In genomic region chr6:113763883-113764282, GRCh38 we compare ENCODE assay signal across 10 cellular contexts.
DNase-seq lines count a peak whose midpoint lies in the region; ATAC-seq and TF ChIP-seq lines count a peak whose summit lies in the region.
"Had no signal": no experiment of that assay in that cellular context is flagged by ENCODE, and none has a peak within 500 bp of the region (broad histone marks: within the 10 kb centered on the region; RNA-seq: fewer than 3 reads in every experiment).

No MANE protein-coding gene starts in this region.

- H3K9me3 Mint-ChIP-seq in activated naive CD4-positive, alpha-beta T cell treated with anti-CD3 and anti-CD28 coated beads for 36 hours: no peaks in the 10 kb centered on the region
- H3K9me3 Mint-ChIP-seq in naive thymus-derived CD8-positive, alpha-beta T cell: peaks cover 0 to 2% (median 0%) of the 10 kb centered on the region in 9 donors

- H3K4me3 Mint-ChIP-seq in activated naive CD4-positive, alpha-beta T cell treated with anti-CD3 and anti-CD28 coated beads for 36 hours: no peak overlapping the region
- no peak overlapping the region for H3K4me3 Mint-ChIP-seq in naive thymus-derived CD8-positive, alpha-beta T cell
- H3K4me3 Mint-ChIP-seq: neural crest cell had no signal

- peak; percentile 34 for ATAC-seq in HG03060 (IDR thresholded peaks at IDR 0.05; ENCODE audit: low read depth, unreplicated experiment)
- no peak for ATAC-seq in naive thymus-derived CD8-positive, alpha-beta T cell

- intact Hi-C loops in activated naive CD4-positive, alpha-beta T cell treated with anti-CD3 and anti-CD28 coated beads for 36 hours (cut with micrococcal nuclease): loop anchor here (5.0 kb wide), 1 partner anchor 132 kb away; no protein-coding TSS in a partner anchor
- intact Hi-C loops in spleen (cut with DNase I; ENCODE audit: low total_unique reads): no loop called here

- H3K36me3 Mint-ChIP-seq in activated naive CD4-positive, alpha-beta T cell treated with anti-CD3 and anti-CD28 coated beads for 36 hours (ENCODE audit: low read depth): no peaks in the 10 kb centered on the region
- no peaks in the 10 kb centered on the region for H3K36me3 Mint-ChIP-seq in naive thymus-derived CD8-positive, alpha-beta T cell

- H3K27ac ChIP-seq in spleen: peak overlapping the region in 7 of 8 donors; percentile 54 to 89 (median 69)
- H3K27ac ChIP-seq in tibial nerve: no peak overlapping the region
- H3K27ac ChIP-seq: C4-2B had no signal

- TF ChIP-seq EP300 in tibial nerve (IDR thresholded peaks at IDR 0.05): no peak

- H3K4me3 ChIP-seq in spleen: peak overlapping the region in 1 of 8 donors; percentile 9
- no peak overlapping the region for H3K4me3 ChIP-seq in tibial nerve

- peaks cover 2% of the 10 kb centered on the region for H3K4me1 Mint-ChIP-seq in activated naive CD4-positive, alpha-beta T cell treated with anti-CD3 and anti-CD28 coated beads for 36 hours (ENCODE audit: low read depth)
- no peaks in the 10 kb centered on the region for H3K4me1 Mint-ChIP-seq in naive thymus-derived CD8-positive, alpha-beta T cell

- H3K4me1 ChIP-seq in spleen: peaks cover 4 to 30% (median 13%) of the 10 kb centered on the region in 6 donors
- no peaks in the 10 kb centered on the region for H3K4me1 ChIP-seq in tibial nerve

- no peaks in the 10 kb centered on the region for H3K27me3 Mint-ChIP-seq in activated naive CD4-positive, alpha-beta T cell treated with anti-CD3 and anti-CD28 coated beads for 36 hours (ENCODE audit: low read depth)
- peaks cover 0 to 2% (median 0%) of the 10 kb centered on the region in 5 donors for H3K27me3 Mint-ChIP-seq in naive thymus-derived CD8-positive, alpha-beta T cell

- no peaks in the 10 kb centered on the region for H3K27me3 ChIP-seq in spleen (replicated peaks in 1 of 7)
- no peaks in the 10 kb centered on the region for H3K27me3 ChIP-seq in tibial nerve

- WGBS in spleen, 5 donors: 42 to 72% (median 48%) methylated on average over 2 of the region's 2 CpGs
- WGBS in tibial nerve, 2 donors: 75 to 82% methylated on average over 2 of the region's 2 CpGs

- no peaks in the 10 kb centered on the region for H3K9me3 ChIP-seq in spleen
- H3K9me3 ChIP-seq in tibial nerve: no peaks in the 10 kb centered on the region

- POLR2A ChIA-PET in naive thymus-derived CD8-positive, alpha-beta T cell (lab: Charles Lee): no interaction called here

- no peak for TF ChIP-seq POLR2A in spleen (IDR thresholded peaks at IDR 0.05)
- no peak for TF ChIP-seq POLR2A in tibial nerve (IDR thresholded peaks at IDR 0.05)

- peak; percentile 7 for DNase-seq in activated naive CD4-positive, alpha-beta T cell treated with anti-CD3 and anti-CD28 coated beads for 36 hours
- no peak for DNase-seq in activated naive CD4-positive, alpha-beta T cell treated with anti-CD3 and anti-CD28 coated beads, Interleukin-2, amount 50 U/mL, for 16 hours
- peak; percentile 74 for DNase-seq in amniotic epithelial cell (ENCODE audit: low read depth)
- DNase-seq in spleen: no peak
- no peak for DNase-seq in naive thymus-derived CD8-positive, alpha-beta T cell
- no peak for DNase-seq in tibial nerve (ENCODE audit: low spot score in 2 of 2)
- DNase-seq in stimulated activated CD8-positive, alpha-beta memory T cell treated with anti-CD3 and anti-CD28 coated beads, Interleukin-4, amount 100 ng/mL, for 48 hours: no peak

- H3K27ac Mint-ChIP-seq in activated naive CD4-positive, alpha-beta T cell treated with anti-CD3 and anti-CD28 coated beads for 36 hours: no peak overlapping the region
- H3K27ac Mint-ChIP-seq in naive thymus-derived CD8-positive, alpha-beta T cell: no peak overlapping the region

- H3K36me3 ChIP-seq in spleen (no peaks in the 10 kb centered on the region), tibial nerve (no peaks in the 10 kb centered on the region)

- TF ChIP-seq CTCF in spleen (IDR thresholded peaks at IDR 0.05 in 8 of 11, conservative IDR thresholded peaks at IDR 0.05 in 3 of 11) (no peak), tibial nerve (IDR thresholded peaks at IDR 0.05) (no peak)

- CTCF ChIA-PET in activated naive CD4-positive, alpha-beta T cell treated with anti-CD3 and anti-CD28 coated beads for 36 hours (lab: Charles Lee): no interaction called here

Comparison
In these comparisons a context has a peak if more than half of its experiments do, and no peak if none do; other contexts are left out.
1. DNase-seq: peak in activated naive CD4-positive, alpha-beta T cell treated with anti-CD3 and anti-CD28 coated beads for 36 hours (single experiment) and amniotic epithelial cell (single experiment); none in activated naive CD4-positive, alpha-beta T cell treated with anti-CD3 and anti-CD28 coated beads, Interleukin-2, amount 50 U/mL, for 16 hours (single experiment), spleen (single experiment), naive thymus-derived CD8-positive, alpha-beta T cell (0 of 10), tibial nerve (0 of 2) and stimulated activated CD8-positive, alpha-beta memory T cell treated with anti-CD3 and anti-CD28 coated beads, Interleukin-4, amount 100 ng/mL, for 48 hours (single experiment).
2. H3K27ac ChIP-seq: peak in spleen (7 of 8); none in tibial nerve (0 of 4).